ENCODE assay signal across 25 cellular contexts in the genomic region with DNA sequence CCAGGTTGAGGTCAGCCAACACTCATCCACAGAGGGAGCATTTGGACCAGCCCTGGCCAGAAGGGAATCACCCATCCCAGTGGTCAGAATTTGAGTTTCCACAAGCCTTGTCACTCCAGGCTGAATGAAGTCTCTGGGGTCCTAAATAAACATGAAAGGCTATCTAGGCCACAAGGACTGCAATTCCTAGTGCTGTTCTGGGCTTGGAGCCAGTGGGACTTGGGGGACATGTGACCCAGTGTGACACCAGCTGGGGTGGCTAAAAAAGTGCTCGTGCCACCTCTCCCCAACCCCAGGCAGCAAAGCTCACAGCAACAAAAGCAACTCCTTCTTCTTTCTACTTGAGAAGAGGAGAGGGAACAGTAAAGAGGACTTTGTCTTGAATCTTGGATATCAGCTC.
"Had no signal": no experiment of that assay in that cellular context is flagged by ENCODE, and none has a peak within 500 bp of the region (broad histone marks: within the 10 kb centered on the region; RNA-seq: fewer than 3 reads in every experiment).

No MANE protein-coding gene starts in this region.

- H3K36me3 Mint-ChIP-seq: activated CD8-positive, alpha-beta memory T cell treated with anti-CD3 and anti-CD28 coated beads, Interleukin-2, amount 10 ng/mL, durations not matched to agents 7 days and 5 days; activated naive CD4-positive, alpha-beta T cell treated with anti-CD3 and anti-CD28 coated beads, Interleukin-2, amount 50 U/mL, for 24 hours had no signal

- H3K4me3 ChIP-seq: breast epithelium, Peyer's patch had no signal

- H3K9me3 Mint-ChIP-seq: activated B cell treated with CpG ODN at 0.5 μM for 24 hours; activated CD4-positive, alpha-beta T cell treated with anti-CD3 and anti-CD28 coated beads, Interleukin-2, amount 10 ng/mL, durations not matched to agents 24 days and 14 days; activated naive CD4-positive, alpha-beta T cell treated with anti-CD3 and anti-CD28 coated beads, Interleukin-2, amount 50 U/mL, for 24 hours; activated T-cell treated with anti-CD3 and anti-CD28 coated beads, Interleukin-2, amount 50 U/mL, for 24 hours; activated T-helper 1 cell treated with anti-CD3 and anti-CD28 coated beads, Interleukin-12 subunit alpha, Interleukin-12 subunit beta, Interleukin-2, Interleukin-4 antibody, amounts not matched to agents 30 ng/mL and 10 ng/mL and 1 ng/mL, durations not matched to agents 14 hours and 24 hours and 36 hours had no signal

- H3K36me3 ChIP-seq: breast epithelium, Peyer's patch had no signal

- H3K27me3 Mint-ChIP-seq: activated naive CD4-positive, alpha-beta T cell treated with anti-CD3 and anti-CD28 coated beads, Interleukin-2, amount 50 U/mL, for 24 hours; activated T-cell treated with anti-CD3 and anti-CD28 coated beads, Interleukin-2, amount 50 U/mL, for 24 hours had no signal

- H3K4me1 Mint-ChIP-seq: activated B cell treated with CpG ODN at 0.5 μM for 24 hours had no signal

- H3K27me3 ChIP-seq: breast epithelium, Peyer's patch had no signal

- DNase-seq: activated B cell treated with CpG ODN at 0.5 μM for 24 hours; activated CD4-positive, alpha-beta T cell treated with anti-CD3 and anti-CD28 coated beads for 1 hour; activated CD4-positive, alpha-beta T cell treated with anti-CD3 and anti-CD28 coated beads, Interleukin-2, amount 10 ng/mL, durations not matched to agents 24 days and 14 days; activated CD4-positive, alpha-beta T cell treated with anti-CD3 and anti-CD28 coated beads, Interleukin-2, amount 50 U/mL, for 48 hours; activated CD8-positive, alpha-beta memory T cell treated with anti-CD3 and anti-CD28 coated beads, Interleukin-2, amount 10 ng/mL, durations not matched to agents 7 days and 5 days; activated effector memory CD4-positive, alpha-beta T cell treated with Interleukin-2 at 50 U/mL for 16 hours; activated naive CD4-positive, alpha-beta T cell; activated T-cell treated with anti-CD3 and anti-CD28 coated beads, Interleukin-2, amount 50 U/mL, for 24 hours; aorta; Kasumi-1; KBM-7; NCI-H1105 treated with DMSO at 0.1 percent for 48 hours; NCI-H1436 treated with DMSO at 0.1 percent for 48 hours; NCI-H187; NCI-H2081; NCI-H510A treated with DMSO at 0.1 percent for 48 hours; NCI-H69; Peyer's patch; SHP77 treated with DMSO at 0.1 percent for 48 hours; T-helper 2 cell; T1000 had no signal

- H3K27ac ChIP-seq: breast epithelium, Peyer's patch, RWPE1 had no signal

- H3K4me3 Mint-ChIP-seq: activated B cell treated with CpG ODN at 0.5 μM for 24 hours; activated CD4-positive, alpha-beta T cell treated with anti-CD3 and anti-CD28 coated beads, Interleukin-2, amount 10 ng/mL, durations not matched to agents 24 days and 14 days; activated CD8-positive, alpha-beta memory T cell treated with anti-CD3 and anti-CD28 coated beads, Interleukin-2, amount 10 ng/mL, durations not matched to agents 7 days and 5 days; activated naive CD4-positive, alpha-beta T cell treated with anti-CD3 and anti-CD28 coated beads, Interleukin-2, amount 50 U/mL, for 24 hours; activated T-cell treated with anti-CD3 and anti-CD28 coated beads, Interleukin-2, amount 50 U/mL, for 24 hours; activated T-helper 1 cell treated with anti-CD3 and anti-CD28 coated beads, Interleukin-12 subunit alpha, Interleukin-12 subunit beta, Interleukin-2, Interleukin-4 antibody, amounts not matched to agents 30 ng/mL and 10 ng/mL and 1 ng/mL, durations not matched to agents 14 hours and 24 hours and 36 hours had no signal

- H3K9me3 ChIP-seq: breast epithelium, Peyer's patch had no signal

- ATAC-seq: activated CD8-positive, alpha-beta memory T cell treated with anti-CD3 and anti-CD28 coated beads, Interleukin-2, amount 10 ng/mL, durations not matched to agents 7 days and 5 days had no signal

- H3K4me1 ChIP-seq: breast epithelium, Peyer's patch had no signal

- H3K27ac Mint-ChIP-seq: activated B cell treated with CpG ODN at 0.5 μM for 24 hours; activated CD4-positive, alpha-beta T cell treated with anti-CD3 and anti-CD28 coated beads, Interleukin-2, amount 10 ng/mL, durations not matched to agents 24 days and 14 days; activated CD8-positive, alpha-beta memory T cell treated with anti-CD3 and anti-CD28 coated beads, Interleukin-2, amount 10 ng/mL, durations not matched to agents 7 days and 5 days; activated naive CD4-positive, alpha-beta T cell treated with anti-CD3 and anti-CD28 coated beads, Interleukin-2, amount 50 U/mL, for 24 hours; activated T-cell treated with anti-CD3 and anti-CD28 coated beads, Interleukin-2, amount 50 U/mL, for 24 hours; activated T-helper 1 cell treated with anti-CD3 and anti-CD28 coated beads, Interleukin-12 subunit alpha, Interleukin-12 subunit beta, Interleukin-2, Interleukin-4 antibody, amounts not matched to agents 30 ng/mL and 10 ng/mL and 1 ng/mL, durations not matched to agents 14 hours and 24 hours and 36 hours had no signal
